16 cellular contexts compared by ENCODE assay signal in the genomic region with DNA sequence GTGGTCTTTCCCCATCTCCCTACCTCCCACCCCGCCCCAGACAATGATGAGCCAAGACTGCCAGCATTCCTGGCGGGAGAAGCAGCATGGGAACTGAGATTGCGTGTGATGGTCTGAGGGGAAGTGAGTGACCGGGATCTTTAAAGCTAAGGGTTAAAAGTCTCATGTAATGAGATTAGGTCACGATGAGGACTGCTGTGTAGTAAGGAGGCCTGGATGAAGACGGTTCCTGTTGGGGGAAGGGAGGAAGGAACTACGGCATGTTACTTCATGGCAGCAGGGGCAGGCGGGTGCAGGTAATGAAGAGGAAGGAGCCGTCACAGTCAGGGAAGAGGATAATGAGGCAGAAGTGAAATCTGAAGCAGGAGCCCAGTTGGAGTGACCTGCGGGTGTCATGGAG.
"Had no signal": no experiment of that assay in that cellular context is flagged by ENCODE, and none has a peak within 500 bp of the region (broad histone marks: within the 10 kb centered on the region; RNA-seq: fewer than 3 reads in every experiment).

No MANE protein-coding gene starts in this region.

- ATAC-seq: activated CD8-positive, alpha-beta T cell treated with anti-CD3 and anti-CD28 coated beads for 36 hours; foreskin keratinocyte; natural killer cell treated with Interleukin-12 subunit alpha and Interleukin-12 subunit beta and Interleukin-15 and Interleukin-18, amount 100 ng/mL, for 72 hours had no signal

- H3K4me3 ChIP-seq: colonic mucosa had no signal

- H3K27ac ChIP-seq: colonic mucosa, foreskin keratinocyte had no signal

- H3K36me3 Mint-ChIP-seq: natural killer cell treated with Interleukin-12 subunit alpha and Interleukin-12 subunit beta and Interleukin-15 and Interleukin-18, amount 100 ng/mL, for 72 hours had no signal

- H3K36me3 ChIP-seq: colonic mucosa had no signal

- H3K4me3 Mint-ChIP-seq: activated CD8-positive, alpha-beta T cell treated with anti-CD3 and anti-CD28 coated beads for 36 hours; activated T-helper 1 cell treated with anti-CD3 and anti-CD28 coated beads, Interleukin-12 subunit alpha, Interleukin-12 subunit beta, Interleukin-2, Interleukin-4 antibody, amounts not matched to agents 30 ng/mL and 10 ng/mL and 1 ng/mL, durations not matched to agents 14 hours and 24 hours and 36 hours; natural killer cell treated with Interleukin-12 subunit alpha and Interleukin-12 subunit beta and Interleukin-15 and Interleukin-18, amount 100 ng/mL, for 72 hours; type B pancreatic cell had no signal

- H3K27me3 ChIP-seq: colonic mucosa, foreskin keratinocyte had no signal

- H3K4me1 ChIP-seq: colonic mucosa, foreskin keratinocyte had no signal

- H3K9me3 ChIP-seq: colonic mucosa had no signal

- H3K9me3 Mint-ChIP-seq: activated CD8-positive, alpha-beta T cell treated with anti-CD3 and anti-CD28 coated beads for 36 hours; activated T-helper 1 cell treated with anti-CD3 and anti-CD28 coated beads, Interleukin-12 subunit alpha, Interleukin-12 subunit beta, Interleukin-2, Interleukin-4 antibody, amounts not matched to agents 30 ng/mL and 10 ng/mL and 1 ng/mL, durations not matched to agents 14 hours and 24 hours and 36 hours; natural killer cell treated with Interleukin-12 subunit alpha and Interleukin-12 subunit beta and Interleukin-15 and Interleukin-18, amount 100 ng/mL, for 72 hours; type B pancreatic cell had no signal

- DNase-seq: activated CD4-positive, alpha-beta T cell treated with anti-CD3 and anti-CD28 coated beads for 4 hours; activated CD8-positive, alpha-beta memory T cell treated with anti-CD3 and anti-CD28 coated beads, Interleukin-2, amount 50 U/mL, for 4 hours; activated CD8-positive, alpha-beta T cell treated with anti-CD3 and anti-CD28 coated beads for 36 hours; activated naive CD4-positive, alpha-beta T cell; aorta; colonic mucosa; foreskin keratinocyte; head of caudate nucleus; midbrain; stimulated activated CD4-positive, alpha-beta T cell treated with anti-CD3 and anti-CD28 coated beads, Interleukin-12 subunit alpha, Interleukin-12 subunit beta, amount 100 ng/mL, for 4 hours; stimulated activated CD4-positive, alpha-beta T cell treated with anti-CD3 and anti-CD28 coated beads, Interleukin-2, amount 100 ng/mL, for 48 hours; stimulated activated naive CD4-positive, alpha-beta T cell treated with Interleukin-2 at 50 U/mL for 16 hours; T1000 had no signal

- H3K27ac Mint-ChIP-seq: activated CD8-positive, alpha-beta T cell treated with anti-CD3 and anti-CD28 coated beads for 36 hours; activated T-helper 1 cell treated with anti-CD3 and anti-CD28 coated beads, Interleukin-12 subunit alpha, Interleukin-12 subunit beta, Interleukin-2, Interleukin-4 antibody, amounts not matched to agents 30 ng/mL and 10 ng/mL and 1 ng/mL, durations not matched to agents 14 hours and 24 hours and 36 hours; natural killer cell treated with Interleukin-12 subunit alpha and Interleukin-12 subunit beta and Interleukin-15 and Interleukin-18, amount 100 ng/mL, for 72 hours; type B pancreatic cell had no signal
